1 cellular context compared by ENCODE assay signal in genomic region chr3:61761694-61762430, GRCh38.
TF ChIP-seq lines count a peak whose summit lies in the region.

No MANE protein-coding gene starts in this region.

TF ChIP-seq in GM12878, 131 proteins besides CTCF, POLR2A, EP300 and RAD21 (continued from another document):
- TF ChIP-seq, protein P1, sequence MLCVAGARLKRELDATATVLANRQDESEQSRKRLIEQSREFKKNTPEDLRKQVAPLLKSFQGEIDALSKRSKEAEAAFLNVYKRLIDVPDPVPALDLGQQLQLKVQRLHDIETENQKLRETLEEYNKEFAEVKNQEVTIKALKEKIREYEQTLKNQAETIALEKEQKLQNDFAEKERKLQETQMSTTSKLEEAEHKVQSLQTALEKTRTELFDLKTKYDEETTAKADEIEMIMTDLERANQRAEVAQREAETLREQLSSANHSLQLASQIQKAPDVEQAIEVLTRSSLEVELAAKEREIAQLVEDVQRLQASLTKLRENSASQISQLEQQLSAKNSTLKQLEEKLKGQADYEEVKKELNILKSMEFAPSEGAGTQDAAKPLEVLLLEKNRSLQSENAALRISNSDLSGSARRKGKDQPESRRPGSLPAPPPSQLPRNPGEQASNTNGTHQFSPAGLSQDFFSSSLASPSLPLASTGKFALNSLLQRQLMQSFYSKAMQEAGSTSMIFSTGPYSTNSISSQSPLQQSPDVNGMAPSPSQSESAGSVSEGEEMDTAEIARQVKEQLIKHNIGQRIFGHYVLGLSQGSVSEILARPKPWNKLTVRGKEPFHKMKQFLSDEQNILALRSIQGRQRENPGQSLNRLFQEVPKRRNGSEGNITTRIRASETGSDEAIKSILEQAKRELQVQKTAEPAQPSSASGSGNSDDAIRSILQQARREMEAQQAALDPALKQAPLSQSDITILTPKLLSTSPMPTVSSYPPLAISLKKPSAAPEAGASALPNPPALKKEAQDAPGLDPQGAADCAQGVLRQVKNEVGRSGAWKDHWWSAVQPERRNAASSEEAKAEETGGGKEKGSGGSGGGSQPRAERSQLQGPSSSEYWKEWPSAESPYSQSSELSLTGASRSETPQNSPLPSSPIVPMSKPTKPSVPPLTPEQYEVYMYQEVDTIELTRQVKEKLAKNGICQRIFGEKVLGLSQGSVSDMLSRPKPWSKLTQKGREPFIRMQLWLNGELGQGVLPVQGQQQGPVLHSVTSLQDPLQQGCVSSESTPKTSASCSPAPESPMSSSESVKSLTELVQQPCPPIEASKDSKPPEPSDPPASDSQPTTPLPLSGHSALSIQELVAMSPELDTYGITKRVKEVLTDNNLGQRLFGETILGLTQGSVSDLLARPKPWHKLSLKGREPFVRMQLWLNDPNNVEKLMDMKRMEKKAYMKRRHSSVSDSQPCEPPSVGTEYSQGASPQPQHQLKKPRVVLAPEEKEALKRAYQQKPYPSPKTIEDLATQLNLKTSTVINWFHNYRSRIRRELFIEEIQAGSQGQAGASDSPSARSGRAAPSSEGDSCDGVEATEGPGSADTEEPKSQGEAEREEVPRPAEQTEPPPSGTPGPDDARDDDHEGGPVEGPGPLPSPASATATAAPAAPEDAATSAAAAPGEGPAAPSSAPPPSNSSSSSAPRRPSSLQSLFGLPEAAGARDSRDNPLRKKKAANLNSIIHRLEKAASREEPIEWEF (IDR thresholded peaks at IDR 0.05; ENCODE audit: insufficient replicate concordance, low read depth, low read length): no peak
- TF ChIP-seq FOS (IDR thresholded peaks at IDR 0.05; ENCODE audit: borderline replicate concordance, extremely low read depth, insufficient read length) (no peak), HSF1 (IDR thresholded peaks at IDR 0.05; ENCODE audit: low read depth, low read length) (no peak), CBFB (IDR thresholded peaks at IDR 0.05; ENCODE audit: low read depth) (no peak), NBN (IDR thresholded peaks at IDR 0.05) (no peak), POLR2AphosphoS2 (IDR thresholded peaks at IDR 0.05; ENCODE audit: low read depth, low read length) (no peak), RCOR1 (conservative IDR thresholded peaks at IDR 0.05; ENCODE audit: low read depth, low read length) (no peak), BACH1 (IDR thresholded peaks at IDR 0.05; ENCODE audit: borderline replicate concordance) (no peak)
